In genomic region chr2:109387221-109387735, GRCh38 we compare ENCODE assay signal across 19 cellular contexts.
"Had no signal": no experiment of that assay in that cellular context is flagged by ENCODE, and none has a peak within 500 bp of the region (broad histone marks: within the 10 kb centered on the region; RNA-seq: fewer than 3 reads in every experiment).

No MANE protein-coding gene starts in this region.

- H3K9me3 ChIP-seq: esophagus muscularis mucosa, right atrium auricular region, testis, tibial nerve had no signal

- H3K36me3 ChIP-seq: esophagus muscularis mucosa, right atrium auricular region, tibial nerve had no signal

- H3K27ac Mint-ChIP-seq: stimulated activated effector memory CD8-positive, alpha-beta T cell treated with anti-CD3 and anti-CD28 coated beads, Interleukin-12 subunit alpha, Interleukin-12 subunit beta, amount 100 ng/mL, for 72 hours; stimulated activated naive CD8-positive, alpha-beta T cell treated with anti-CD3 and anti-CD28 coated beads, Interleukin-15, Interleukin-2, amounts not matched to agents 100 ng/mL and 50 ng/mL, for 24 hours had no signal

- H3K27me3 ChIP-seq: dorsolateral prefrontal cortex, esophagus muscularis mucosa, right atrium auricular region, testis, tibial nerve had no signal

- H3K27ac ChIP-seq: esophagus muscularis mucosa, right atrium auricular region, testis, tibial nerve had no signal

- H3K4me1 Mint-ChIP-seq: stimulated activated effector memory CD8-positive, alpha-beta T cell treated with anti-CD3 and anti-CD28 coated beads, Interleukin-12 subunit alpha, Interleukin-12 subunit beta, amount 100 ng/mL, for 72 hours had no signal

- H3K4me3 ChIP-seq: dorsolateral prefrontal cortex, esophagus muscularis mucosa, right atrium auricular region, smooth muscle cell, testis, tibial nerve had no signal

- ATAC-seq: naive thymus-derived CD4-positive, alpha-beta T cell; stimulated activated effector memory CD8-positive, alpha-beta T cell treated with anti-CD3 and anti-CD28 coated beads, Interleukin-12 subunit alpha, Interleukin-12 subunit beta, amount 100 ng/mL, for 72 hours had no signal

- H3K9me3 Mint-ChIP-seq: nephron progenitor cell; stimulated activated effector memory CD8-positive, alpha-beta T cell treated with anti-CD3 and anti-CD28 coated beads, Interleukin-12 subunit alpha, Interleukin-12 subunit beta, amount 100 ng/mL, for 72 hours; stimulated activated naive CD8-positive, alpha-beta T cell treated with anti-CD3 and anti-CD28 coated beads, Interleukin-15, Interleukin-2, amounts not matched to agents 100 ng/mL and 50 ng/mL, for 24 hours had no signal

- H3K27me3 Mint-ChIP-seq: naive thymus-derived CD4-positive, alpha-beta T cell; stimulated activated naive CD8-positive, alpha-beta T cell treated with anti-CD3 and anti-CD28 coated beads, Interleukin-15, Interleukin-2, amounts not matched to agents 100 ng/mL and 50 ng/mL, for 24 hours had no signal

- H3K4me3 Mint-ChIP-seq: naive thymus-derived CD4-positive, alpha-beta T cell; nephron progenitor cell; stimulated activated effector memory CD8-positive, alpha-beta T cell treated with anti-CD3 and anti-CD28 coated beads, Interleukin-12 subunit alpha, Interleukin-12 subunit beta, amount 100 ng/mL, for 72 hours; stimulated activated naive CD8-positive, alpha-beta T cell treated with anti-CD3 and anti-CD28 coated beads, Interleukin-15, Interleukin-2, amounts not matched to agents 100 ng/mL and 50 ng/mL, for 24 hours had no signal

- H3K4me2 ChIP-seq: smooth muscle cell had no signal

- DNase-seq: central memory CD4-positive, alpha-beta T cell; cortex of kidney; effector CD8-positive, alpha-beta T cell; head of caudate nucleus; hippocampal formation; kidney glomerular epithelial cell; mammary epithelial cell; naive thymus-derived CD4-positive, alpha-beta T cell; nephron progenitor cell; stimulated activated CD4-positive, alpha-beta T cell treated with anti-CD3 and anti-CD28 coated beads, Interleukin-4, amount 100 ng/mL, for 1 hour; stimulated activated CD8-positive, alpha-beta memory T cell treated with anti-CD3 and anti-CD28 coated beads, Interleukin-4, amount 100 ng/mL, for 48 hours; testis had no signal

- H3K36me3 Mint-ChIP-seq: stimulated activated effector memory CD8-positive, alpha-beta T cell treated with anti-CD3 and anti-CD28 coated beads, Interleukin-12 subunit alpha, Interleukin-12 subunit beta, amount 100 ng/mL, for 72 hours had no signal
